Comparison of ENCODE assay signal across 17 cellular contexts in the genomic region with DNA sequence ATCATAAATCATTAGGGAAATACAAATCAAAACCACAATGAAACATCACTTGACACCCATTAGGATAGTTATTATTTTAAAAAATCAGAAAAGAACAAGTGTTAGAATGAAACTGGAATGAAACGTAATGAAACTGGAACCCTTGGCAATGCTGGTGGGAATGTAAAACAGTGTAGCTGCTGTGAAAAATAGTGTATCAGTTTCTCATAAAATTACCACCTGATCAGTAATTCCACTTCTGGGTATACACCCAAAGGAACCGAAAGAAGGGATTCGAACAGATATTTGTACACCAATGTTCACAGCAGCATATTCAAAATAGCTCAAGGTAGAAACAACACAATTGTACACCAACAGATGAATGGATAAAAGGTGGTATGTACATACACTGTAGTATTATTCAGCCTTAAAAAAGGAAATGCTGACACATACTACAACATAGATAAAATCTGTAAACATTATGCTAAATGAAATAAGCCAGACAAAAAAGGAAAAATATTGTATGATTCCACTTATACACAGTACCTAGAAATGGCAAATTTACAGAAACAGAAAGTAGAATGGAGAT.
"Had no signal": no experiment of that assay in that cellular context is flagged by ENCODE, and none has a peak within 500 bp of the region (broad histone marks: within the 10 kb centered on the region; RNA-seq: fewer than 3 reads in every experiment).

No MANE protein-coding gene starts in this region.

- H3K36me3 ChIP-seq: right atrium auricular region, tibial artery, uterus had no signal

- ATAC-seq: left colon, SK-N-SH treated with all-trans-retinoic acid at 6 μM for 48 hours had no signal

- H3K27ac ChIP-seq: right atrium auricular region, tibial artery, uterus had no signal

- H3K9me3 ChIP-seq: tibial artery, uterus had no signal

- H3K27me3 ChIP-seq: right atrium auricular region, tibial artery, uterus had no signal

- DNase-seq: activated B cell treated with CpG ODN at 0.5 μM for 24 hours; activated CD4-positive, alpha-beta T cell treated with anti-CD3 and anti-CD28 coated beads, Interleukin-2, amount 50 U/mL, for 48 hours; activated CD8-positive, alpha-beta memory T cell treated with anti-CD3 and anti-CD28 coated beads, Interleukin-2, amount 50 U/mL, for 48 hours; caudate nucleus; cortex of kidney; endodermal cell; hypothalamus; left colon; naive B cell; posterior cingulate gyrus; small intestine; tibial artery; uterus had no signal

- H3K27me3 Mint-ChIP-seq: activated B cell treated with CpG ODN at 0.5 μM for 24 hours, naive B cell had no signal

- H3K27ac Mint-ChIP-seq: activated B cell treated with CpG ODN at 0.5 μM for 24 hours, endodermal cell had no signal

- H3K4me1 Mint-ChIP-seq: endodermal cell had no signal

- FAIRE-seq: small intestine, TTC549 had no signal

- H3K4me3 Mint-ChIP-seq: activated B cell treated with CpG ODN at 0.5 μM for 24 hours, endodermal cell had no signal

- H3K4me3 ChIP-seq: lung, right atrium auricular region, tibial artery, uterus had no signal
